Comparison of ENCODE assay signal across 9 cellular contexts in genomic region chr3:168467085-168467714, GRCh38.
DNase-seq lines count a peak whose midpoint lies in the region; ATAC-seq and TF ChIP-seq lines count a peak whose summit lies in the region.
"Had no signal": no experiment of that assay in that cellular context is flagged by ENCODE, and none has a peak within 500 bp of the region (broad histone marks: within the 10 kb centered on the region; RNA-seq: fewer than 3 reads in every experiment).

No MANE protein-coding gene starts in this region.

- peak; percentile 40 for TF ChIP-seq CTCF in fibroblast of pulmonary artery (IDR thresholded peaks at IDR 0.05; ENCODE audit: low read length, missing control alignments)
- peak; percentile 18 for TF ChIP-seq CTCF in psoas muscle (IDR thresholded peaks at IDR 0.05)
- TF ChIP-seq CTCF in ovary (IDR thresholded peaks at IDR 0.05) = no peak

- H3K27ac ChIP-seq in psoas muscle (no peak overlapping the region), ovary (no peak overlapping the region)
- H3K27ac ChIP-seq: BLaER1 treated with 17β-estradiol and CSF1 and Interleukin-3, amounts not matched to agents 10 nM and 100 nM had no signal

- TF ChIP-seq EP300 in ovary (IDR thresholded peaks at IDR 0.05) = no peak

- H3K9me3 ChIP-seq in psoas muscle (no peaks in the 10 kb centered on the region), ovary (no peaks in the 10 kb centered on the region)

- TF ChIP-seq POLR2A in ovary (IDR thresholded peaks at IDR 0.05) = no peak

- H3K36me3 ChIP-seq in psoas muscle (ENCODE audit: insufficient read depth in 1 of 2, low read depth in 1 of 2) (no peaks in the 10 kb centered on the region), ovary (no peaks in the 10 kb centered on the region)
- H3K36me3 ChIP-seq: BLaER1 treated with 17β-estradiol and CSF1 and Interleukin-3, amounts not matched to agents 10 nM and 100 nM had no signal

- intact Hi-C loops in psoas muscle (cut with DNase I) = loop anchor here in 1 of 2 donors (10.0 kb wide), 1 partner anchor 252 kb away; no protein-coding TSS in a partner anchor
- intact Hi-C loops in ovary (cut with DNase I) = no loop called here

- H3K4me1 ChIP-seq in psoas muscle = no peaks in the 10 kb centered on the region
- no peaks in the 10 kb centered on the region for H3K4me1 ChIP-seq in ovary (ENCODE audit: insufficient read depth)
- H3K4me1 ChIP-seq: BLaER1 treated with 17β-estradiol and CSF1 and Interleukin-3, amounts not matched to agents 10 nM and 100 nM had no signal

- WGBS in psoas muscle, 3 donors = 62 to 66% (median 65%) methylated on average over 6 of the region's 6 CpGs
- 64 to 71% (median 69%) methylated on average over 6 of the region's 6 CpGs for WGBS in ovary, 3 donors

- H3K4me3 ChIP-seq in fibroblast of pulmonary artery (replicated peaks; ENCODE audit: low read depth, low read length) (no peak overlapping the region), psoas muscle (no peak overlapping the region), ovary (no peak overlapping the region)
- H3K4me3 ChIP-seq: BLaER1 treated with 17β-estradiol and CSF1 and Interleukin-3, amounts not matched to agents 10 nM and 100 nM had no signal

- peak; percentile 10 for DNase-seq in SIG-M5 treated with dmso at 0.1 percent for 504 hours (lab: John Stamatoyannopoulos, UW; ENCODE audit: unreplicated experiment)
- DNase-seq in SIG-M5 (lab: John Stamatoyannopoulos, UW) = no peak
- peak; percentile 24 to 50 for DNase-seq in NCI-H446 (lab: John Stamatoyannopoulos, UW)
- DNase-seq in fibroblast of pulmonary artery (ENCODE audit: low read depth) = peak; percentile 56
- DNase-seq in psoas muscle = no peak
- no peak for DNase-seq in T1000 (lab: John Stamatoyannopoulos, UW)
- DNase-seq in ovary = no peak

- ATAC-seq in HG02970 (IDR thresholded peaks at IDR 0.05; ENCODE audit: low FRiP score, unreplicated experiment) = peak; percentile 69
- ATAC-seq in psoas muscle = peak in 2 of 4 donors; percentile 21 to 45

- no peaks in the 10 kb centered on the region for H3K27me3 ChIP-seq in psoas muscle (ENCODE audit: insufficient read depth in 3 of 3, low read length in 2 of 3)
- H3K27me3 ChIP-seq in ovary = no peaks in the 10 kb centered on the region
- H3K27me3 ChIP-seq: BLaER1 treated with 17β-estradiol and CSF1 and Interleukin-3, amounts not matched to agents 10 nM and 100 nM had no signal

Comparison
In these comparisons a context has a peak if more than half of its experiments do, and no peak if none do; other contexts are left out.
1. DNase-seq: peak in SIG-M5 treated with dmso at 0.1 percent for 504 hours (single experiment), NCI-H446 (2 of 2) and fibroblast of pulmonary artery (single experiment); none in SIG-M5 (single experiment), psoas muscle (0 of 2), T1000 (single experiment) and ovary (0 of 5).
2. CTCF ChIP-seq: peak in fibroblast of pulmonary artery (single experiment) and psoas muscle (single experiment); none in ovary (0 of 3).